Comparison of ENCODE assay signal across 1 cellular context in the genomic region with DNA sequence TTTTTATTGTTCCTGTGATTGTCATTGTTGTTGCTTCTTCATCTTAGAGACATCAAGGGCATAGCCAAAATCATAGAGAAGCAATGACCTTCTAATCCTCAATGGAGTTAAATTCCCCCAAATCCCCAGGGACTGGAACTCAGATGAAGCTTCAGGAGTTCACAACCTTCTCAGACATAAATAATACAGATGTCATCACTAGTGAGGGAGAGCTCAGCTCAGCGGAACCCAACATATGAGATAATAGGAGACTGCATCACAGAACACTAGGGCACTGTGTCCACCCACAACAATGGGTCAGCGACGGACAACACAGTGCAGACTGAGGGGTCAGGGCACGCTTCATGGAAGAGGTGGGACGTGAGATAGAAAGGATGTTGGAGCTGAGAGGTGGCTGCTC.
TF ChIP-seq lines count a peak whose summit lies in the region.

No MANE protein-coding gene starts in this region.

TF ChIP-seq in K562, 482 proteins besides CTCF, POLR2A, EP300 and RAD21 (continued from another document):
- TF ChIP-seq, protein P1, sequence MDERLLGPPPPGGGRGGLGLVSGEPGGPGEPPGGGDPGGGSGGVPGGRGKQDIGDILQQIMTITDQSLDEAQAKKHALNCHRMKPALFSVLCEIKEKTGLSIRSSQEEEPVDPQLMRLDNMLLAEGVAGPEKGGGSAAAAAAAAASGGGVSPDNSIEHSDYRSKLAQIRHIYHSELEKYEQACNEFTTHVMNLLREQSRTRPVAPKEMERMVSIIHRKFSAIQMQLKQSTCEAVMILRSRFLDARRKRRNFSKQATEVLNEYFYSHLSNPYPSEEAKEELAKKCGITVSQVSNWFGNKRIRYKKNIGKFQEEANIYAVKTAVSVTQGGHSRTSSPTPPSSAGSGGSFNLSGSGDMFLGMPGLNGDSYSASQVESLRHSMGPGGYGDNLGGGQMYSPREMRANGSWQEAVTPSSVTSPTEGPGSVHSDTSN (CRISPR knock-in tag; IDR thresholded peaks at IDR 0.05; ENCODE audit: low read depth) = no peak
- TF ChIP-seq, protein P1 (tag; conservative IDR thresholded peaks at IDR 0.05; ENCODE audit: low read depth) = peak; percentile 89
- TF ChIP-seq ETV1 (tag; conservative IDR thresholded peaks at IDR 0.05; ENCODE audit: low read depth) = peak; percentile 31; the same call in 1 of the 2 replicates
- TF ChIP-seq NR2C2 (CRISPR knock-in tag; IDR thresholded peaks at IDR 0.05) = no peak
- TF ChIP-seq NR2C2 (tag; IDR thresholded peaks at IDR 0.05) = peak; percentile 62; the same call in 1 of the 2 replicates
- no peak for TF ChIP-seq GATAD2A (IDR thresholded peaks at IDR 0.05)
- no peak for TF ChIP-seq RFX7 (CRISPR knock-in tag; IDR thresholded peaks at IDR 0.05)
- TF ChIP-seq C11orf30 (IDR thresholded peaks at IDR 0.05; ENCODE audit: low read depth) = no peak
- no peak for TF ChIP-seq GTF2F1 (IDR thresholded peaks at IDR 0.05; ENCODE audit: low read depth, low read length)
- TF ChIP-seq SOX6 (IDR thresholded peaks at IDR 0.05) = 0 out of 2 replicates have a peak, but pooled peaks have one; percentile 11
- TF ChIP-seq ZNF253 (CRISPR knock-in tag; conservative IDR thresholded peaks at IDR 0.05) = no peak
- TF ChIP-seq MEIS2 (IDR thresholded peaks at IDR 0.05; ENCODE audit: partially characterized antibody) = peak; percentile 83
- no peak for TF ChIP-seq COPS2 (conservative IDR thresholded peaks at IDR 0.05)
- TF ChIP-seq, protein P2, sequence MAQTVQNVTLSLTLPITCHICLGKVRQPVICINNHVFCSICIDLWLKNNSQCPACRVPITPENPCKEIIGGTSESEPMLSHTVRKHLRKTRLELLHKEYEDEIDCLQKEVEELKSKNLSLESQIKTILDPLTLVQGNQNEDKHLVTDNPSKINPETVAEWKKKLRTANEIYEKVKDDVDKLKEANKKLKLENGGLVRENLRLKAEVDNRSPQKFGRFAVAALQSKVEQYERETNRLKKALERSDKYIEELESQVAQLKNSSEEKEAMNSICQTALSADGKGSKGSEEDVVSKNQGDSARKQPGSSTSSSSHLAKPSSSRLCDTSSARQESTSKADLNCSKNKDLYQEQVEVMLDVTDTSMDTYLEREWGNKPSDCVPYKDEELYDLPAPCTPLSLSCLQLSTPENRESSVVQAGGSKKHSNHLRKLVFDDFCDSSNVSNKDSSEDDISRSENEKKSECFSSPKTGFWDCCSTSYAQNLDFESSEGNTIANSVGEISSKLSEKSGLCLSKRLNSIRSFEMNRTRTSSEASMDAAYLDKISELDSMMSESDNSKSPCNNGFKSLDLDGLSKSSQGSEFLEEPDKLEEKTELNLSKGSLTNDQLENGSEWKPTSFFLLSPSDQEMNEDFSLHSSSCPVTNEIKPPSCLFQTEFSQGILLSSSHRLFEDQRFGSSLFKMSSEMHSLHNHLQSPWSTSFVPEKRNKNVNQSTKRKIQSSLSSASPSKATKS (CRISPR knock-in tag; IDR thresholded peaks at IDR 0.05) = no peak
- TF ChIP-seq HMG20B (CRISPR knock-in tag; IDR thresholded peaks at IDR 0.05) = no peak
